ENCODE assay signal across 23 cellular contexts in genomic region chr4:28232376-28232775, GRCh38.
DNase-seq lines count a peak whose midpoint lies in the region; ATAC-seq and TF ChIP-seq lines count a peak whose summit lies in the region.
"Had no signal": no experiment of that assay in that cellular context is flagged by ENCODE, and none has a peak within 500 bp of the region (broad histone marks: within the 10 kb centered on the region; RNA-seq: fewer than 3 reads in every experiment).

No MANE protein-coding gene starts in this region.

- dilution Hi-C loops in mammary epithelial cell (cut with HindIII; ENCODE audit: low sequenced_read_pairs) = no loop called here

- H3K27me3 Mint-ChIP-seq in MCF 10A (ENCODE audit: insufficient read depth, unreplicated experiment) = no peaks in the 10 kb centered on the region
- H3K27me3 Mint-ChIP-seq: CD4-positive, alpha-beta T cell; CD8-positive, alpha-beta memory T cell had no signal

- H3K9me3 Mint-ChIP-seq in MCF 10A (ENCODE audit: unreplicated experiment) = no peaks in the 10 kb centered on the region
- H3K9me3 Mint-ChIP-seq: HFFc6 had no signal

- no peaks in the 10 kb centered on the region for H3K4me1 ChIP-seq in breast epithelium
- H3K4me1 ChIP-seq in mammary epithelial cell (ENCODE audit: insufficient read depth, low read length) = peaks cover 21% of the 10 kb centered on the region
- H3K4me1 ChIP-seq in osteoblast (ENCODE audit: insufficient read depth, low read length) = no peaks in the 10 kb centered on the region
- H3K4me1 ChIP-seq in psoas muscle = no peaks in the 10 kb centered on the region
- H3K4me1 ChIP-seq: A549; BE2C; BLaER1 treated with 17β-estradiol and CSF1 and Interleukin-3, amounts not matched to agents 10 nM and 100 nM had no signal

- H3K79me2 ChIP-seq in mammary epithelial cell (ENCODE audit: insufficient read depth, low read length) = no peaks in the 10 kb centered on the region
- no peaks in the 10 kb centered on the region for H3K79me2 ChIP-seq in osteoblast (ENCODE audit: insufficient read depth, low read length)

- no peak for ATAC-seq in psoas muscle
- ATAC-seq: A549 had no signal

- H3K9ac ChIP-seq in mammary epithelial cell (ENCODE audit: insufficient read depth, low read length) = no peak overlapping the region
- H3K9ac ChIP-seq: BLaER1 treated with 17β-estradiol and CSF1 and Interleukin-3, amounts not matched to agents 10 nM and 100 nM had no signal

- no peak overlapping the region for H3K4me3 Mint-ChIP-seq in MCF 10A (ENCODE audit: unreplicated experiment)
- H3K4me3 Mint-ChIP-seq: CD14-positive monocyte; CD4-positive, alpha-beta T cell; CD8-positive, alpha-beta memory T cell; HFFc6 had no signal

- DNase-seq in MCF 10A (ENCODE audit: unreplicated experiment) (peak; percentile 40), breast epithelium (ENCODE audit: low spot score in 2 of 2) (no peak), mammary epithelial cell (peak; percentile 71), epithelial cell of prostate (ENCODE audit: low read depth, low spot score) (peak; percentile 6), osteoblast (ENCODE audit: insufficient read length, low spot score, missing footprints) (no peak), psoas muscle (no peak), GM19238 (ENCODE audit: insufficient read length, low spot score) (no peak)
- no peak for DNase-seq in stimulated activated CD4-positive, alpha-beta T cell treated with anti-CD3 and anti-CD28 coated beads, Interleukin-4, amount 100 ng/mL, for 1 hour
- DNase-seq: 8988T; ACHN; AML-193; BE2C; CD4-positive, alpha-beta T cell; CD8-positive, alpha-beta memory T cell; DMS53; DMS79 treated with DMSO at 0.1 percent for 48 hours; GF-D8; GOT3; HFFc6 had no signal

- no peak overlapping the region for H3K27ac ChIP-seq in breast epithelium
- H3K27ac ChIP-seq in mammary epithelial cell (ENCODE audit: insufficient read depth, low read depth, low read length) = no peak overlapping the region
- peak overlapping the region; percentile 32 for H3K27ac ChIP-seq in epithelial cell of prostate
- no peak overlapping the region for H3K27ac ChIP-seq in osteoblast (ENCODE audit: low read depth, low read length)
- no peak overlapping the region for H3K27ac ChIP-seq in psoas muscle
- H3K27ac ChIP-seq: A549; BLaER1 treated with 17β-estradiol and CSF1 and Interleukin-3, amounts not matched to agents 10 nM and 100 nM had no signal

- TF ChIP-seq CTCF in MCF 10A (IDR thresholded peaks at IDR 0.05; ENCODE audit: unreplicated experiment) = no peak
- no peak for TF ChIP-seq CTCF in breast epithelium (IDR thresholded peaks at IDR 0.05)
- TF ChIP-seq CTCF in mammary epithelial cell (conservative IDR thresholded peaks at IDR 0.05 in 1 of 2, IDR thresholded peaks at IDR 0.05 in 1 of 2; ENCODE audit: extremely low read depth in 1 of 2, insufficient read depth in 1 of 2, low read depth in 1 of 2, low read length in 2 of 2) = no peak
- no peak for TF ChIP-seq CTCF in osteoblast (IDR thresholded peaks at IDR 0.05; ENCODE audit: extremely low read depth, low read depth, low read length)
- no peak for TF ChIP-seq CTCF in psoas muscle (IDR thresholded peaks at IDR 0.05)

- POLR2A ChIA-PET in MCF 10A (lab: Yijun Ruan, JAX) = interaction anchor here (0.7 kb wide), 1 partner anchor 1115 kb away, joined by 3 read pairs; no protein-coding TSS in a partner anchor

- CTCF ChIA-PET in MCF 10A (lab: Yijun Ruan, JAX) = no interaction called here
- CTCF ChIA-PET in mammary epithelial cell (lab: Charles Lee; ENCODE audit: low non-redundant PET) = no interaction called here

- TF ChIP-seq POLR2A in breast epithelium (IDR thresholded peaks at IDR 0.05) = no peak

- H3K36me3 ChIP-seq in breast epithelium = no peaks in the 10 kb centered on the region
- H3K36me3 ChIP-seq in mammary epithelial cell (ENCODE audit: insufficient read depth, low read length) = no peaks in the 10 kb centered on the region
- H3K36me3 ChIP-seq in osteoblast (ENCODE audit: insufficient read depth, low read length) = no peaks in the 10 kb centered on the region
- H3K36me3 ChIP-seq in psoas muscle (ENCODE audit: insufficient read depth in 1 of 2, low read depth in 1 of 2) = no peaks in the 10 kb centered on the region
- H3K36me3 ChIP-seq: BE2C; BLaER1 treated with 17β-estradiol and CSF1 and Interleukin-3, amounts not matched to agents 10 nM and 100 nM; HAP-1 had no signal

- intact Hi-C loops in MCF 10A (cut with micrococcal nuclease) = no loop called here
- intact Hi-C loops in breast epithelium (cut with DNase I; ENCODE audit: low total_unique reads) = no loop called here
- intact Hi-C loops in mammary epithelial cell (cut with micrococcal nuclease) = no loop called here
- intact Hi-C loops in psoas muscle (cut with DNase I) = no loop called here

- no peak overlapping the region for H3K4me3 ChIP-seq in breast epithelium
- H3K4me3 ChIP-seq in mammary epithelial cell (replicated peaks in 1 of 3; ENCODE audit: insufficient read depth in 1 of 3, low read depth in 2 of 3, low read length in 3 of 3) = no peak overlapping the region
- H3K4me3 ChIP-seq in osteoblast (ENCODE audit: insufficient read depth, low read length) = no peak overlapping the region
- no peak overlapping the region for H3K4me3 ChIP-seq in psoas muscle
- H3K4me3 ChIP-seq: A549; BLaER1 treated with 17β-estradiol and CSF1 and Interleukin-3, amounts not matched to agents 10 nM and 100 nM; HAP-1 had no signal

- 31% methylated on average over 2 of the region's 2 CpGs for WGBS in mammary epithelial cell (ENCODE audit: low coverage, missing lambda C conversion rate)
- 75 to 81% (median 77%) methylated on average over 2 of the region's 2 CpGs for WGBS in psoas muscle, 3 donors

- H2AFZ ChIP-seq in mammary epithelial cell (ENCODE audit: low read depth, low read length) (peak overlapping the region; percentile 58), osteoblast (ENCODE audit: low read length) (peak overlapping the region; percentile 6)

- in situ Hi-C loops in mammary epithelial cell (cut with MboI; ENCODE audit: low sequenced_read_pairs in 2 of 2) = no loop called here

- no peaks in the 10 kb centered on the region for H3K27me3 ChIP-seq in breast epithelium
- H3K27me3 ChIP-seq in mammary epithelial cell (ENCODE audit: insufficient read depth, low read length) = no peaks in the 10 kb centered on the region
- H3K27me3 ChIP-seq in osteoblast (ENCODE audit: insufficient read depth, low read length) = no peaks in the 10 kb centered on the region
- no peaks in the 10 kb centered on the region for H3K27me3 ChIP-seq in psoas muscle (ENCODE audit: insufficient read depth in 3 of 3, low read length in 2 of 3)
- H3K27me3 ChIP-seq: BE2C; BLaER1 treated with 17β-estradiol and CSF1 and Interleukin-3, amounts not matched to agents 10 nM and 100 nM had no signal

- H3K4me2 ChIP-seq in mammary epithelial cell (ENCODE audit: insufficient read depth, low read depth, low read length) (peak overlapping the region; percentile 20), osteoblast (ENCODE audit: insufficient read depth, low read length) (no peak overlapping the region)
- H3K4me2 ChIP-seq: A549; BLaER1 treated with 17β-estradiol and CSF1 and Interleukin-3, amounts not matched to agents 10 nM and 100 nM had no signal

- H4K20me1 ChIP-seq in mammary epithelial cell (ENCODE audit: insufficient read depth, low read length) (no peaks in the 10 kb centered on the region), osteoblast (ENCODE audit: insufficient read depth, low read length) (no peaks in the 10 kb centered on the region)
- H4K20me1 ChIP-seq: BLaER1 treated with 17β-estradiol and CSF1 and Interleukin-3, amounts not matched to agents 10 nM and 100 nM had no signal

- no peaks in the 10 kb centered on the region for H3K36me3 Mint-ChIP-seq in MCF 10A (ENCODE audit: insufficient read depth, unreplicated experiment)
- H3K36me3 Mint-ChIP-seq: CD14-positive monocyte; CD8-positive, alpha-beta memory T cell had no signal

- no peaks in the 10 kb centered on the region for H3K4me1 Mint-ChIP-seq in MCF 10A (ENCODE audit: insufficient read depth, unreplicated experiment)
- H3K4me1 Mint-ChIP-seq: CD14-positive monocyte; CD8-positive, alpha-beta memory T cell had no signal

- H3K9me3 ChIP-seq in breast epithelium (no peaks in the 10 kb centered on the region), mammary epithelial cell (replicated peaks; ENCODE audit: insufficient read depth, low read length) (no peaks in the 10 kb centered on the region), osteoblast (ENCODE audit: low read depth, low read length) (no peaks in the 10 kb centered on the region), psoas muscle (no peaks in the 10 kb centered on the region)
- H3K9me3 ChIP-seq: A549; BE2C; BLaER1 treated with 17β-estradiol and CSF1 and Interleukin-3, amounts not matched to agents 10 nM and 100 nM; HAP-1 had no signal

- BruUV-seq in MCF 10A (replicated peaks; lab: Mats Ljungman, UMichigan) = no TSS peak
- BruUV-seq in mammary epithelial cell (replicated peaks; lab: Mats Ljungman, UMichigan) = no TSS peak

- no peak overlapping the region for H3K27ac Mint-ChIP-seq in MCF 10A (ENCODE audit: low read depth, unreplicated experiment)
- H3K27ac Mint-ChIP-seq: CD14-positive monocyte; CD4-positive, alpha-beta T cell; CD8-positive, alpha-beta memory T cell; HFFc6 had no signal

Comparison
In these comparisons a context has a peak if more than half of its experiments do, and no peak if none do; other contexts are left out.
1. DNase-seq: peak in MCF 10A (single experiment), mammary epithelial cell (single experiment) and epithelial cell of prostate (single experiment); none in breast epithelium (0 of 2), osteoblast (single experiment), stimulated activated CD4-positive, alpha-beta T cell treated with anti-CD3 and anti-CD28 coated beads, Interleukin-4, amount 100 ng/mL, for 1 hour (single experiment), psoas muscle (0 of 2) and GM19238 (single experiment).